8 cellular contexts compared by ENCODE assay signal in the genomic region with DNA sequence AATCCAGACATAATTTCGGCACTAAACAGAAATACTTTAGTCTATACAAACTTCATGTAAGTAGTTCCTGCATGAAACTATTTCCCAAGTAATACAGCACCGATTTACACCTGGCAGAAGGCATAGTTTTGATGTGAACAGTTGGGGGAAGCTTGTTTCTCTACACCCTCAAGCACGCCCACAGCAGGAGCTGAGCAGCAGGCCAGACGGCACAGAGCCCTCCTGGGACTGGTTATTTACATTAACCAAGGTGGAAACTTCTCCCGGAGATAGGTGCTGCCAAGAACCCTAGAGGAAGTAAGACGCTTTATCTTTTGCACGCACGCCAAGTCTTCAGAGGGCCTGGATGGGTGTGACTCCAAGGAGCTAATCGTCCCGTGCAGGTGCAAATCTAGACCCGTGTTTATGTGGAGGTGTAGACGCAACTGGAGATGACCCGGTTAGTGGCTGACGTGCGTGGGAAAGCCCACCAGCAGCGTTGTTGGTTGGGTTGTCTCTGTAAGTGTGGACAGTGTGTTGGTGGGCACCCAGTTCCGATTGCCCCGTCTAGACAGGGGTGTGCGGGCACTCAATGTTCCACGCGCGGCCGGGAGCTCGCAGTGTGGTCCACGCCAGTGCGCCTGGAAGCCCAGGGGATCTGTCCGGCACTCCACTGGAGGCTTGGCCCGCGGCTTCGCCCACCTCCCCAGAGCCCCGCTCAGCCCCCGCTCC. TPM values are rescaled to one million over a fixed set of nuclear protein-coding genes. Genes with fewer than 3 reads are reported as not detected.
A peak's percentile ranks its signal among the peaks of the same experiment; 100 is the strongest.
DNase-seq lines count a peak whose midpoint lies in the region; ATAC-seq and TF ChIP-seq lines count a peak whose summit lies in the region.

No MANE protein-coding gene starts in this region.

- intact Hi-C loops in tibial artery (cut with DNase I; ENCODE audit: low total_unique reads): loop anchor here (2.0 to 10.0 kb wide), 2 partner anchors 53 to 55 kb away; a partner anchor contains a TSS

- peak overlapping the region; percentile 95 to 100 (median 98) for H3K27ac Mint-ChIP-seq in CD8-positive, alpha-beta memory T cell

- peak overlapping the region; percentile 72 for H3K4me3 ChIP-seq in CD8-positive, alpha-beta memory T cell (ENCODE audit: low read length)
- H3K4me3 ChIP-seq in Peyer's patch (peak overlapping the region; percentile 73 to 86 (median 80)), gastroesophageal sphincter (peak overlapping the region; percentile 71 to 83), tibial artery (peak overlapping the region; percentile 81 to 97)

- TF ChIP-seq EP300 in gastroesophageal sphincter (IDR thresholded peaks at IDR 0.05): no peak

- H3K36me3 Mint-ChIP-seq in CD8-positive, alpha-beta memory T cell: peaks cover 0 to 29% (median 0%) of the 10 kb centered on the region in 3 donors

- H3K27me3 ChIP-seq in CD8-positive, alpha-beta memory T cell (ENCODE audit: insufficient read depth, low read length, poor library complexity, severe bottlenecking): no peaks in the 10 kb centered on the region
- H3K27me3 ChIP-seq in Peyer's patch (no peaks in the 10 kb centered on the region), gastroesophageal sphincter (no peaks in the 10 kb centered on the region), tibial artery (no peaks in the 10 kb centered on the region)

- POLR2A ChIA-PET in CD8-positive, alpha-beta memory T cell (lab: Charles Lee): interaction anchor here (0.6 to 3.1 kb wide), 9 partner anchors 30 to 1066 kb away, joined by 3 to 15 read pairs (median 5); a partner anchor contains a TSS

- no peaks in the 10 kb centered on the region for H3K9me3 ChIP-seq in CD8-positive, alpha-beta memory T cell (ENCODE audit: low read length)
- H3K9me3 ChIP-seq in Peyer's patch: no peaks in the 10 kb centered on the region
- H3K9me3 ChIP-seq in gastroesophageal sphincter: no peaks in the 10 kb centered on the region
- H3K9me3 ChIP-seq in tibial artery: no peaks in the 10 kb centered on the region

- CTCF ChIA-PET in CD8-positive, alpha-beta memory T cell (lab: Charles Lee): interaction anchor here (0.6 to 2.7 kb wide), 11 partner anchors 11 to 803 kb away, joined by 3 to 19 read pairs (median 6); a partner anchor contains a TSS

- H3K27me3 Mint-ChIP-seq in CD8-positive, alpha-beta memory T cell: peaks cover 0 to 8% of the 10 kb centered on the region in 2 donors

- peaks cover 50 to 57% (median 57%) of the 10 kb centered on the region in 3 donors for H3K4me1 Mint-ChIP-seq in CD8-positive, alpha-beta memory T cell

- peaks cover 53% of the 10 kb centered on the region for H3K4me1 ChIP-seq in CD8-positive, alpha-beta memory T cell (ENCODE audit: insufficient read depth, low read length)
- H3K4me1 ChIP-seq in Peyer's patch (peaks cover 0 to 34% (median 10%) of the 10 kb centered on the region in 4 donors), gastroesophageal sphincter (peaks cover 2 to 63% (median 11%) of the 10 kb centered on the region in 3 donors), tibial artery (peaks cover 4 to 41% (median 26%) of the 10 kb centered on the region in 4 donors)

- peak; percentile 67 to 89 (median 88) for DNase-seq in CD8-positive, alpha-beta memory T cell
- DNase-seq in HT-29 (ENCODE audit: low spot score) (peak; percentile 79), Peyer's patch (peak; percentile 78 to 91 (median 80)), nucleus accumbens (lab: John Stamatoyannopoulos, UW) (peak in 32 of 56 donors; percentile 21 to 74 (median 55)), tibial artery (peak; percentile 54 to 84)
- peak; percentile 71 for DNase-seq in activated effector memory CD4-positive, alpha-beta T cell treated with Interleukin-2 at 50 U/mL for 16 hours

- peak overlapping the region; percentile 84 for H3K27ac ChIP-seq in CD8-positive, alpha-beta memory T cell (ENCODE audit: low read depth, low read length)
- H3K27ac ChIP-seq in Peyer's patch: peak overlapping the region; percentile 92 to 98 (median 94)
- H3K27ac ChIP-seq in gastroesophageal sphincter: peak overlapping the region; percentile 88 to 95 (median 94)
- H3K27ac ChIP-seq in tibial artery: peak overlapping the region; percentile 88 to 97

- TF ChIP-seq POLR2A in Peyer's patch (IDR thresholded peaks at IDR 0.05) (peak; percentile 25 to 40), gastroesophageal sphincter (IDR thresholded peaks at IDR 0.05) (no peak)

- no peaks in the 10 kb centered on the region for H3K9me3 Mint-ChIP-seq in CD8-positive, alpha-beta memory T cell

- H3K36me3 ChIP-seq in CD8-positive, alpha-beta memory T cell (ENCODE audit: insufficient read depth, low read length): no peaks in the 10 kb centered on the region
- H3K36me3 ChIP-seq in Peyer's patch (no peaks in the 10 kb centered on the region), gastroesophageal sphincter (no peaks in the 10 kb centered on the region), tibial artery (no peaks in the 10 kb centered on the region)

- 2 to 4% methylated on average over 9 to 16 of the region's 32 CpGs for WGBS in gastroesophageal sphincter (ENCODE audit: low coverage in 1 of 2), 2 donors

- TF ChIP-seq CTCF in Peyer's patch (IDR thresholded peaks at IDR 0.05) (peak in 2 of 6 experiments; percentile 26 to 27), gastroesophageal sphincter (IDR thresholded peaks at IDR 0.05) (peak in 1 of 4 experiments; percentile 8), tibial artery (IDR thresholded peaks at IDR 0.05) (no peak)

- H3K4me3 Mint-ChIP-seq in CD8-positive, alpha-beta memory T cell: peak overlapping the region; percentile 82 to 98 (median 95)

- ATAC-seq in GM21360 (IDR thresholded peaks at IDR 0.05; ENCODE audit: unreplicated experiment): peak; percentile 48
- ATAC-seq in gastroesophageal sphincter: peak; percentile 35

RNA-seq across cellular contexts. Expression of a gene that starts 0.8 kb away (rescaled TPM):
- total RNA-seq in CD8-positive, alpha-beta memory T cell: 10 to 100 TPM; 11.8 to 13.0 TPM
- polyA plus RNA-seq in CD8-positive, alpha-beta memory T cell: 19.3 TPM
- total RNA-seq in HT-29 (2014; rRNA removed; shearing (Covaris generic)): 8.0 and 8.7 TPM in 2 replicates
- total RNA-seq in Peyer's patch (10 to 100 TPM; 39.9 to 63.5 (median 48.9) TPM), gastroesophageal sphincter (10 to 100 TPM; 35.4 to 59.8 (median 41.5) TPM)

RNA-seq across cellular contexts. Expression of a gene that starts 53.9 kb away (rescaled TPM):
- 10 to 100 TPM; 10.1 to 11.3 TPM for total RNA-seq in CD8-positive, alpha-beta memory T cell
- polyA plus RNA-seq in CD8-positive, alpha-beta memory T cell: 7.6 TPM
- 8.1 and 9.1 TPM in 2 replicates for total RNA-seq in HT-29 (2014; rRNA removed; shearing (Covaris generic))
- 10 to 100 TPM; 15.5 to 24.5 (median 21.0) TPM for total RNA-seq in Peyer's patch
- total RNA-seq in gastroesophageal sphincter: 10 to 100 TPM; 36.3 to 55.4 (median 42.9) TPM

RNA-seq across cellular contexts. Expression of a gene that starts 55.8 kb away (rescaled TPM):
- total RNA-seq in CD8-positive, alpha-beta memory T cell: 10 to 100 TPM; 13.4 to 14.6 TPM
- 5.3 TPM for polyA plus RNA-seq in CD8-positive, alpha-beta memory T cell
- total RNA-seq in HT-29 (2014; rRNA removed; shearing (Covaris generic)): 6.2 and 6.9 TPM in 2 replicates
- total RNA-seq in Peyer's patch: 10 to 100 TPM in 1 of 4 donors, 1 to 10 TPM in 3; 5.1 to 10.7 (median 7.4) TPM
- total RNA-seq in gastroesophageal sphincter: 1 to 10 TPM; 5.7 to 7.9 (median 6.4) TPM

Comparison
In these comparisons a context has a peak if more than half of its experiments do, and no peak if none do; other contexts are left out.
1. Peak in every context shown above with its lines: DNase-seq, ATAC-seq, H3K4me3 ChIP-seq and H3K27ac ChIP-seq.
2. POLR2A ChIP-seq: peak in Peyer's patch (2 of 2); none in gastroesophageal sphincter (0 of 2).